ENCODE assay signal across 26 cellular contexts in genomic region chr3:142934128-142934896, GRCh38. TPM values are rescaled to one million over a fixed set of nuclear protein-coding genes. Genes with fewer than 3 reads are reported as not detected.
"Had no signal": no experiment of that assay in that cellular context is flagged by ENCODE, and none has a peak within 500 bp of the region (broad histone marks: within the 10 kb centered on the region; RNA-seq: fewer than 3 reads in every experiment).

No MANE protein-coding gene starts in this region.

- DNase-seq: kidney glomerular epithelial cell; left colon; left lung; lower lobe of right lung; mammary epithelial cell; mesenchymal stem cell; naive thymus-derived CD8-positive, alpha-beta T cell; nucleus accumbens; pancreas; posterior cingulate gyrus; retina; right cardiac atrium; sigmoid colon; small intestine; spleen; stimulated activated CD4-positive, alpha-beta T cell treated with anti-CD3 and anti-CD28 coated beads, Interleukin-4, amount 100 ng/mL, for 24 hours; stimulated activated naive CD4-positive, alpha-beta T cell; tibial artery; trophoblast cell; upper lobe of right lung had no signal

- H3K4me1 ChIP-seq: left lung, lower lobe of right lung, pancreas, prostate gland, sigmoid colon, spleen, suprapubic skin, tibial artery, upper lobe of right lung had no signal

- ATAC-seq: left colon; left lung; lower lobe of right lung; naive thymus-derived CD8-positive, alpha-beta T cell; pancreas; right cardiac atrium; upper lobe of right lung had no signal

- H3K27ac ChIP-seq: left lung, lower lobe of right lung, pancreas, prostate gland, sigmoid colon, spleen, suprapubic skin, thoracic aorta, tibial artery, upper lobe of right lung had no signal

- H3K36me3 ChIP-seq: left lung, lower lobe of right lung, pancreas, prostate gland, sigmoid colon, spleen, suprapubic skin, thoracic aorta, tibial artery, upper lobe of right lung had no signal

- H3K27me3 ChIP-seq: left lung, pancreas, sigmoid colon, suprapubic skin, tibial artery had no signal

- H3K9me3 ChIP-seq: left lung, lower lobe of right lung, pancreas, prostate gland, sigmoid colon, spleen, suprapubic skin, thoracic aorta, tibial artery, upper lobe of right lung had no signal

- H3K4me3 ChIP-seq: left lung, lower lobe of right lung, pancreas, prostate gland, sigmoid colon, spleen, suprapubic skin, thoracic aorta, tibial artery, upper lobe of right lung had no signal

RNA-seq across cellular contexts. Expression of gene PAQR9, which starts 29.2 kb away (rescaled TPM):
- total RNA-seq: left colon; left lung; lower lobe of right lung; mammary epithelial cell; naive thymus-derived CD8-positive, alpha-beta T cell; osteoblast; sigmoid colon; subcutaneous adipose tissue; suprapubic skin; upper lobe of right lung had no signal
- polyA plus RNA-seq: keratinocyte; naive thymus-derived CD8-positive, alpha-beta T cell; pancreas; sigmoid colon; small intestine had no signal

RNA-seq across cellular contexts. Expression of gene PCOLCE2, which starts 45.4 kb away (rescaled TPM):
- total RNA-seq: naive thymus-derived CD8-positive, alpha-beta T cell had no signal
- polyA plus RNA-seq: naive thymus-derived CD8-positive, alpha-beta T cell had no signal
